Comparison of ENCODE assay signal across 1 cellular context in genomic region chr7:80134105-80134535, GRCh38.
TF ChIP-seq lines count a peak whose summit lies in the region.

No MANE protein-coding gene starts in this region.

TF ChIP-seq in GM23338, 12 proteins besides CTCF, POLR2A, EP300 and RAD21 (continued from another document):
- no peak for TF ChIP-seq ETS1 (IDR thresholded peaks at IDR 0.05)
